Comparison of ENCODE assay signal across 18 cellular contexts in the genomic region with DNA sequence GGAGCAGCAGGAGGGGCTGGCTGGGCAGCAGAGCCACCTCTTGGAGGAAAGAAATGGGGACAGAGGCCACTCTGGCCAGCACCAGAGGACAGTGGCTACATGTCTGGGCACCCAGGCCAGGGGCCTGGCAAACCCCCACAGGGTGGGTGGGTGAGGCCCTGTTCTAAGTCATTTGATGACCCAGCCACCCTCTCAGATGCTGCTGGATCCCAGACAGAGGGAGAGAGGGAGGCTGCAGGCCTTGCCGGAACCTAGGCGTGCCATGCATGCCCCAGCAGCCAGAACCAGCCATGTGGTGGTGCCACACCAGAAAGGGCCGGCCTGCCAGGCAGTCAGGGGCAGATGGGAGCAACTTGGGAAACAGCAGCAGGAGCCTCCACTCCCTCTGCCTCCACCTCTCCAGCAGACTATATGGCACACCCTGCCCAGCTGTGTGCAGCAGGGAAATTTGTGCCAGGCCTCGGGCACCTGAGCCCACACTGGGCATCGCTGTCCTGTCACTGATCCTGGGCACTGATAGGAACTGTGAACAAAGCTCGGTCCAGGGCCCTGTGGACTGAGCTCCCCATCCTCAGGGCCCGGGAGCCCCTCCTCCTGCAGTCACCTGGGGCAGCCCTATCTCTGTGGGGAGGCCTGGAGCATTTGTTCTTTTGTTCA. TPM values are rescaled to one million over a fixed set of nuclear protein-coding genes. Genes with fewer than 3 reads are reported as not detected.
DNase-seq lines count a peak whose midpoint lies in the region; ATAC-seq and TF ChIP-seq lines count a peak whose summit lies in the region.
"Had no signal": no experiment of that assay in that cellular context is flagged by ENCODE, and none has a peak within 500 bp of the region (broad histone marks: within the 10 kb centered on the region; RNA-seq: fewer than 3 reads in every experiment).

No MANE protein-coding gene starts in this region.

- no peaks in the 10 kb centered on the region for H3K36me3 Mint-ChIP-seq in activated naive CD4-positive, alpha-beta T cell treated with anti-CD3 and anti-CD28 coated beads, Interleukin-2, amount 50 U/mL, for 72 hours
- H3K36me3 Mint-ChIP-seq: CD4-positive, alpha-beta memory T cell had no signal

- no peaks in the 10 kb centered on the region for H3K79me2 ChIP-seq in neural cell (replicated peaks; ENCODE audit: insufficient read depth, low read length)

- peak overlapping the region; percentile 43 to 58 for H3K27ac ChIP-seq in coronary artery
- no peak overlapping the region for H3K27ac ChIP-seq in neural cell (ENCODE audit: low read length)

- TF ChIP-seq RAD21 in neural cell (conservative IDR thresholded peaks at IDR 0.05), result no peak

- H4K20me1 ChIP-seq in neural cell (ENCODE audit: insufficient read depth), result no peaks in the 10 kb centered on the region

- no peaks in the 10 kb centered on the region for H3F3A ChIP-seq in neural cell (ENCODE audit: insufficient read depth, low read length, poor library complexity, severe bottlenecking)

- no peak for ATAC-seq in activated naive CD4-positive, alpha-beta T cell treated with anti-CD3 and anti-CD28 coated beads, Interleukin-2, amount 50 U/mL, for 72 hours
- no peak for ATAC-seq in GM19328 (IDR thresholded peaks at IDR 0.05; ENCODE audit: unreplicated experiment)
- ATAC-seq: PC-3 had no signal

- H3K4me2 ChIP-seq in neural cell (ENCODE audit: low read length), result no peak overlapping the region

- TF ChIP-seq CTCF in coronary artery (IDR thresholded peaks at IDR 0.05), result no peak
- no peak for TF ChIP-seq CTCF in neural cell (IDR thresholded peaks at IDR 0.05; ENCODE audit: poor library complexity, severe bottlenecking)

- no peaks in the 10 kb centered on the region for H3K36me3 ChIP-seq in neural cell (ENCODE audit: insufficient read depth, low read length)
- H3K36me3 ChIP-seq: HAP-1 had no signal

- no peak overlapping the region for H3K4me3 ChIP-seq in coronary artery
- H3K4me3 ChIP-seq in neural cell (ENCODE audit: low read length), result no peak overlapping the region
- H3K4me3 ChIP-seq: HAP-1 had no signal

- H2AFZ ChIP-seq in neural cell (ENCODE audit: low read depth, low read length), result no peak overlapping the region

- peaks cover 11 to 12% of the 10 kb centered on the region in 2 donors for H3K9me3 Mint-ChIP-seq in activated naive CD4-positive, alpha-beta T cell treated with anti-CD3 and anti-CD28 coated beads, Interleukin-2, amount 50 U/mL, for 72 hours
- H3K9me3 Mint-ChIP-seq: CD4-positive, alpha-beta memory T cell had no signal

- no peaks in the 10 kb centered on the region for H3K9me2 ChIP-seq in neural cell (ENCODE audit: insufficient read depth, low read length)

- no peaks in the 10 kb centered on the region for H3K9me3 ChIP-seq in neural cell (ENCODE audit: low read length)
- H3K9me3 ChIP-seq: HAP-1 had no signal

- TF ChIP-seq EP300 in neural cell (conservative IDR thresholded peaks at IDR 0.05; ENCODE audit: poor library complexity, severe bottlenecking), result no peak

- no peak for DNase-seq in activated naive CD4-positive, alpha-beta T cell treated with anti-CD3 and anti-CD28 coated beads, Interleukin-2, amount 50 U/mL, for 72 hours (ENCODE audit: low spot score in 2 of 2)
- no peak for DNase-seq in activated naive CD4-positive, alpha-beta T cell (lab: John Stamatoyannopoulos, UW)
- DNase-seq in coronary artery (ENCODE audit: low spot score) (no peak), hippocampal formation (lab: John Stamatoyannopoulos, UW) (no peak), cerebellum (ENCODE audit: low spot score) (no peak)
- DNase-seq: CD4-positive, alpha-beta memory T cell; DMS79 treated with DMSO at 0.1 percent for 48 hours; MM.1S; NCI-H2029 treated with DMSO at 0.1 percent for 48 hours; NCI-H2171; NCI-H526; PC-3; RPMI8226; SHP77 treated with DMSO at 0.1 percent for 48 hours had no signal

- peak overlapping the region; percentile 14 to 44 for H3K27ac Mint-ChIP-seq in activated naive CD4-positive, alpha-beta T cell treated with anti-CD3 and anti-CD28 coated beads, Interleukin-2, amount 50 U/mL, for 72 hours
- H3K27ac Mint-ChIP-seq: B cell had no signal

- H3K27me3 ChIP-seq in neural cell (ENCODE audit: insufficient read depth, low read depth, low read length), result no peaks in the 10 kb centered on the region

- peak overlapping the region; percentile 9 for H3K9ac ChIP-seq in neural cell (ENCODE audit: low read length)

TF ChIP-seq in neural cell, 6 proteins besides CTCF, POLR2A, EP300 and RAD21:
- TF ChIP-seq, protein P1, sequence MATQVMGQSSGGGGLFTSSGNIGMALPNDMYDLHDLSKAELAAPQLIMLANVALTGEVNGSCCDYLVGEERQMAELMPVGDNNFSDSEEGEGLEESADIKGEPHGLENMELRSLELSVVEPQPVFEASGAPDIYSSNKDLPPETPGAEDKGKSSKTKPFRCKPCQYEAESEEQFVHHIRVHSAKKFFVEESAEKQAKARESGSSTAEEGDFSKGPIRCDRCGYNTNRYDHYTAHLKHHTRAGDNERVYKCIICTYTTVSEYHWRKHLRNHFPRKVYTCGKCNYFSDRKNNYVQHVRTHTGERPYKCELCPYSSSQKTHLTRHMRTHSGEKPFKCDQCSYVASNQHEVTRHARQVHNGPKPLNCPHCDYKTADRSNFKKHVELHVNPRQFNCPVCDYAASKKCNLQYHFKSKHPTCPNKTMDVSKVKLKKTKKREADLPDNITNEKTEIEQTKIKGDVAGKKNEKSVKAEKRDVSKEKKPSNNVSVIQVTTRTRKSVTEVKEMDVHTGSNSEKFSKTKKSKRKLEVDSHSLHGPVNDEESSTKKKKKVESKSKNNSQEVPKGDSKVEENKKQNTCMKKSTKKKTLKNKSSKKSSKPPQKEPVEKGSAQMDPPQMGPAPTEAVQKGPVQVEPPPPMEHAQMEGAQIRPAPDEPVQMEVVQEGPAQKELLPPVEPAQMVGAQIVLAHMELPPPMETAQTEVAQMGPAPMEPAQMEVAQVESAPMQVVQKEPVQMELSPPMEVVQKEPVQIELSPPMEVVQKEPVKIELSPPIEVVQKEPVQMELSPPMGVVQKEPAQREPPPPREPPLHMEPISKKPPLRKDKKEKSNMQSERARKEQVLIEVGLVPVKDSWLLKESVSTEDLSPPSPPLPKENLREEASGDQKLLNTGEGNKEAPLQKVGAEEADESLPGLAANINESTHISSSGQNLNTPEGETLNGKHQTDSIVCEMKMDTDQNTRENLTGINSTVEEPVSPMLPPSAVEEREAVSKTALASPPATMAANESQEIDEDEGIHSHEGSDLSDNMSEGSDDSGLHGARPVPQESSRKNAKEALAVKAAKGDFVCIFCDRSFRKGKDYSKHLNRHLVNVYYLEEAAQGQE (IDR thresholded peaks at IDR 0.05; ENCODE audit: borderline replicate concordance), result no peak
- TF ChIP-seq TAF1 (IDR thresholded peaks at IDR 0.05; ENCODE audit: low read depth) (no peak), MXI1 (conservative IDR thresholded peaks at IDR 0.05; ENCODE audit: poor library complexity, severe bottlenecking) (no peak), SMC3 (conservative IDR thresholded peaks at IDR 0.05; ENCODE audit: poor library complexity) (no peak), POLR2AphosphoS5 (IDR thresholded peaks at IDR 0.05) (no peak), EZH2 (IDR thresholded peaks at IDR 0.05; ENCODE audit: borderline replicate concordance, insufficient read depth, low read length, poor library complexity, severe bottlenecking) (no peak)
TF ChIP-seq in neural cell: peak in this region for 0.

RNA-seq across cellular contexts. Expression of gene RTN4R, which starts 45.2 kb away (rescaled TPM):
- total RNA-seq in activated naive CD4-positive, alpha-beta T cell treated with anti-CD3 and anti-CD28 coated beads, Interleukin-2, amount 50 U/mL, for 72 hours, result 1 to 10 TPM; 1.1 to 2.2 TPM
- polyA plus RNA-seq in neural cell, result 12.1 and 13.6 TPM in 2 replicates
- polyA minus RNA-seq in neural cell, result 12.2 and 13.9 TPM in 2 replicates
- total RNA-seq in cerebellum, result 8.0 TPM
